In the genomic region with DNA sequence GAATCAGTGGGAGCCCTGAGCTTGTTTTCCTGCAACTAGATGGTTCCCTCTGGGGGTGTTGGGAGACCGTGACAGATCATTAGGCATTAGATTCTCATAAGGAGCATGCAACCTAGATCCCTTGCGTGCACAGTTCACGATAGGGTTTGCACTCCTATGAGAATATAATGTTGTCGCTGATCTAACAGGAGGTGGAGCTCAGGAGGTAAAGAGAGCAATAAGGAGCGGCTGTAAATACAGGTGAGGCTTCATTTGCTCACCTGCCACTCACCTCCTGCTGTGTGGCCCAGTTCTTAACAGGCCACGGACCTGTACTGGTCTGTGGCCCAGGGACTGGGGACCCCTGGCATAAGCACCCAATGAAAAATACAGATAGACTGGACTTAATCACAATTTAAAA, we compare ENCODE assay signal across 37 cellular contexts. TPM values are rescaled to one million over a fixed set of nuclear protein-coding genes. Genes with fewer than 3 reads are reported as not detected.
"Had no signal": no experiment of that assay in that cellular context is flagged by ENCODE, and none has a peak within 500 bp of the region (broad histone marks: within the 10 kb centered on the region; RNA-seq: fewer than 3 reads in every experiment).

No MANE protein-coding gene starts in this region.

- H3K36me3 ChIP-seq: adrenal gland, esophagus squamous epithelium, gastroesophageal sphincter, heart right ventricle had no signal

- H3K4me1 Mint-ChIP-seq: activated CD4-positive, alpha-beta memory T cell treated with anti-CD3 and anti-CD28 coated beads, Interleukin-2, amount 10 ng/mL, durations not matched to agents 7 days and 5 days; activated naive CD4-positive, alpha-beta T cell treated with anti-CD3 and anti-CD28 coated beads, Interleukin-2, amount 50 U/mL, for 24 hours; activated naive CD8-positive, alpha-beta T cell treated with anti-CD3 and anti-CD28 coated beads for 36 hours; activated naive CD8-positive, alpha-beta T cell treated with anti-CD3 and anti-CD28 coated beads, Interleukin-2, amount 50 U/mL, for 24 hours had no signal

- H3K4me3 Mint-ChIP-seq: activated CD4-positive, alpha-beta memory T cell treated with anti-CD3 and anti-CD28 coated beads, Interleukin-2, amount 10 ng/mL, durations not matched to agents 7 days and 5 days; activated CD4-positive, alpha-beta T cell treated with anti-CD3 and anti-CD28 coated beads, Interleukin-2, amount 10 ng/mL, durations not matched to agents 7 days and 5 days; activated naive CD4-positive, alpha-beta T cell treated with anti-CD3 and anti-CD28 coated beads for 36 hours; activated naive CD4-positive, alpha-beta T cell treated with anti-CD3 and anti-CD28 coated beads, Interleukin-2, amount 50 U/mL, for 24 hours; activated naive CD8-positive, alpha-beta T cell treated with anti-CD3 and anti-CD28 coated beads for 36 hours; activated naive CD8-positive, alpha-beta T cell treated with anti-CD3 and anti-CD28 coated beads, Interleukin-2, amount 50 U/mL, for 24 hours; activated T-cell treated with anti-CD3 and anti-CD28 coated beads, Interleukin-2, amount 50 U/mL, for 24 hours; activated T-cell treated with anti-CD3 and anti-CD28 coated beads, Interleukin-2, amount 50 U/mL, for 72 hours; effector memory CD8-positive, alpha-beta T cell; WTC11 had no signal

- H3K36me3 Mint-ChIP-seq: activated naive CD4-positive, alpha-beta T cell treated with anti-CD3 and anti-CD28 coated beads, Interleukin-2, amount 50 U/mL, for 24 hours; activated naive CD8-positive, alpha-beta T cell treated with anti-CD3 and anti-CD28 coated beads for 36 hours; WTC11 had no signal

- H3K27me3 Mint-ChIP-seq: activated T-cell treated with anti-CD3 and anti-CD28 coated beads, Interleukin-2, amount 50 U/mL, for 24 hours had no signal

- H3K4me1 ChIP-seq: adrenal gland, body of pancreas, esophagus squamous epithelium, heart right ventricle had no signal

- H3K27ac Mint-ChIP-seq: activated CD4-positive, alpha-beta memory T cell treated with anti-CD3 and anti-CD28 coated beads, Interleukin-2, amount 10 ng/mL, durations not matched to agents 7 days and 5 days; activated CD4-positive, alpha-beta T cell treated with anti-CD3 and anti-CD28 coated beads, Interleukin-2, amount 10 ng/mL, durations not matched to agents 7 days and 5 days; activated naive CD4-positive, alpha-beta T cell treated with anti-CD3 and anti-CD28 coated beads for 36 hours; activated naive CD4-positive, alpha-beta T cell treated with anti-CD3 and anti-CD28 coated beads, Interleukin-2, amount 50 U/mL, for 24 hours; activated naive CD8-positive, alpha-beta T cell treated with anti-CD3 and anti-CD28 coated beads for 36 hours; activated naive CD8-positive, alpha-beta T cell treated with anti-CD3 and anti-CD28 coated beads, Interleukin-2, amount 50 U/mL, for 24 hours; activated T-cell treated with anti-CD3 and anti-CD28 coated beads, Interleukin-2, amount 50 U/mL, for 24 hours; activated T-cell treated with anti-CD3 and anti-CD28 coated beads, Interleukin-2, amount 50 U/mL, for 72 hours; activated T-helper 2 cell treated with anti-CD3 and anti-CD28 coated beads, Interferon-gamma antibody, Interleukin-2, Interleukin-4, amounts not matched to agents 10 μg/mL and 5 μg/mL and 100 μg/mL, durations not matched to agents 14 hours and 24 hours and 36 hours; effector memory CD8-positive, alpha-beta T cell; WTC11 had no signal

- H3K9me3 ChIP-seq: adrenal gland, body of pancreas, esophagus squamous epithelium, gastroesophageal sphincter, heart right ventricle had no signal

- H3K27ac ChIP-seq: adrenal gland, body of pancreas, esophagus squamous epithelium, gastroesophageal sphincter, heart right ventricle, VCaP had no signal

- DNase-seq: activated CD4-positive, alpha-beta memory T cell treated with anti-CD3 and anti-CD28 coated beads, Interleukin-2, amount 10 ng/mL, durations not matched to agents 7 days and 5 days; activated CD4-positive, alpha-beta T cell treated with anti-CD3 and anti-CD28 coated beads for 1 hour; activated CD4-positive, alpha-beta T cell treated with anti-CD3 and anti-CD28 coated beads for 4 hours; activated CD4-positive, alpha-beta T cell treated with anti-CD3 and anti-CD28 coated beads, Interleukin-2, amount 10 ng/mL, durations not matched to agents 7 days and 5 days; activated CD4-positive, alpha-beta T cell treated with anti-CD3 and anti-CD28 coated beads, Interleukin-2, amount 50 U/mL, for 4 hours; activated CD8-positive, alpha-beta memory T cell treated with anti-CD3 and anti-CD28 coated beads, Interleukin-2, amount 50 U/mL, for 48 hours; activated effector memory CD4-positive, alpha-beta T cell treated with anti-CD3 and anti-CD28 coated beads, Interleukin-2, amount 50 U/mL, for 16 hours; activated naive CD4-positive, alpha-beta T cell treated with anti-CD3 and anti-CD28 coated beads for 36 hours; activated naive CD8-positive, alpha-beta T cell treated with anti-CD3 and anti-CD28 coated beads for 36 hours; activated naive CD8-positive, alpha-beta T cell treated with anti-CD3 and anti-CD28 coated beads, Interleukin-2, amount 50 U/mL, for 24 hours; activated T-cell treated with anti-CD3 and anti-CD28 coated beads for 4 hours; activated T-cell treated with anti-CD3 and anti-CD28 coated beads, Interleukin-2, amount 50 U/mL, for 24 hours; activated T-cell treated with anti-CD3 and anti-CD28 coated beads, Interleukin-2, amount 50 U/mL, for 72 hours; adrenal gland; amygdala; aorta; body of pancreas; caudate nucleus; cortex of kidney; dermis blood vessel endothelial cell; effector CD4-positive, alpha-beta T cell; effector memory CD8-positive, alpha-beta T cell; erythroblast; esophagus squamous epithelium; foreskin melanocyte; heart right ventricle; T-helper 2 cell had no signal

- ATAC-seq: activated naive CD8-positive, alpha-beta T cell treated with anti-CD3 and anti-CD28 coated beads, Interleukin-2, amount 50 U/mL, for 24 hours; activated T-cell treated with anti-CD3 and anti-CD28 coated beads, Interleukin-2, amount 50 U/mL, for 72 hours; body of pancreas; effector memory CD8-positive, alpha-beta T cell; gastroesophageal sphincter; heart right ventricle; WTC11 had no signal

- H3K4me3 ChIP-seq: adrenal gland, body of pancreas, esophagus squamous epithelium, gastroesophageal sphincter, heart right ventricle had no signal

- H3K9me3 Mint-ChIP-seq: activated CD4-positive, alpha-beta memory T cell treated with anti-CD3 and anti-CD28 coated beads, Interleukin-2, amount 10 ng/mL, durations not matched to agents 7 days and 5 days; activated CD4-positive, alpha-beta T cell treated with anti-CD3 and anti-CD28 coated beads, Interleukin-2, amount 10 ng/mL, durations not matched to agents 7 days and 5 days; activated naive CD4-positive, alpha-beta T cell treated with anti-CD3 and anti-CD28 coated beads for 36 hours; activated naive CD4-positive, alpha-beta T cell treated with anti-CD3 and anti-CD28 coated beads, Interleukin-2, amount 50 U/mL, for 24 hours; activated naive CD8-positive, alpha-beta T cell treated with anti-CD3 and anti-CD28 coated beads for 36 hours; activated naive CD8-positive, alpha-beta T cell treated with anti-CD3 and anti-CD28 coated beads, Interleukin-2, amount 50 U/mL, for 24 hours; activated T-cell treated with anti-CD3 and anti-CD28 coated beads, Interleukin-2, amount 50 U/mL, for 24 hours; activated T-cell treated with anti-CD3 and anti-CD28 coated beads, Interleukin-2, amount 50 U/mL, for 72 hours; activated T-helper 2 cell treated with anti-CD3 and anti-CD28 coated beads, Interferon-gamma antibody, Interleukin-2, Interleukin-4, amounts not matched to agents 10 μg/mL and 5 μg/mL and 100 μg/mL, durations not matched to agents 14 hours and 24 hours and 36 hours; effector memory CD8-positive, alpha-beta T cell had no signal

RNA-seq across cellular contexts. Expression of gene SLC26A3, which starts 10.7 kb away (rescaled TPM):
- total RNA-seq: activated CD4-positive, alpha-beta memory T cell treated with anti-CD3 and anti-CD28 coated beads, Interleukin-2, amount 10 ng/mL, durations not matched to agents 7 days and 5 days; activated CD4-positive, alpha-beta T cell treated with anti-CD3 and anti-CD28 coated beads, Interleukin-2, amount 10 ng/mL, durations not matched to agents 7 days and 5 days; activated naive CD4-positive, alpha-beta T cell treated with anti-CD3 and anti-CD28 coated beads for 36 hours; activated naive CD8-positive, alpha-beta T cell treated with anti-CD3 and anti-CD28 coated beads for 36 hours; activated T-cell treated with anti-CD3 and anti-CD28 coated beads, Interleukin-2, amount 50 U/mL, for 72 hours; activated T-helper 2 cell treated with anti-CD3 and anti-CD28 coated beads, Interferon-gamma antibody, Interleukin-2, Interleukin-4, amounts not matched to agents 10 μg/mL and 5 μg/mL and 100 μg/mL, durations not matched to agents 14 hours and 24 hours and 36 hours; aorta; body of pancreas; chondrocyte; dermis blood vessel endothelial cell; esophagus squamous epithelium; fibroblast of lung; fibroblast of villous mesenchyme; glomerular endothelial cell; heart right ventricle; T-helper 1 cell treated with Interleukin-12 subunit alpha and Interleukin-12 subunit beta and Interleukin-4 antibody, amounts not matched to agents 30 ng/mL and 1 ng/mL, for 36 hours had no signal
